ENCODE assay signal across 8 cellular contexts in genomic region chr2:37231251-37232130, GRCh38. TPM values are rescaled to one million over a fixed set of nuclear protein-coding genes. Genes with fewer than 3 reads are reported as not detected.
DNase-seq lines count a peak whose midpoint lies in the region; ATAC-seq and TF ChIP-seq lines count a peak whose summit lies in the region.

A gene with protein sequence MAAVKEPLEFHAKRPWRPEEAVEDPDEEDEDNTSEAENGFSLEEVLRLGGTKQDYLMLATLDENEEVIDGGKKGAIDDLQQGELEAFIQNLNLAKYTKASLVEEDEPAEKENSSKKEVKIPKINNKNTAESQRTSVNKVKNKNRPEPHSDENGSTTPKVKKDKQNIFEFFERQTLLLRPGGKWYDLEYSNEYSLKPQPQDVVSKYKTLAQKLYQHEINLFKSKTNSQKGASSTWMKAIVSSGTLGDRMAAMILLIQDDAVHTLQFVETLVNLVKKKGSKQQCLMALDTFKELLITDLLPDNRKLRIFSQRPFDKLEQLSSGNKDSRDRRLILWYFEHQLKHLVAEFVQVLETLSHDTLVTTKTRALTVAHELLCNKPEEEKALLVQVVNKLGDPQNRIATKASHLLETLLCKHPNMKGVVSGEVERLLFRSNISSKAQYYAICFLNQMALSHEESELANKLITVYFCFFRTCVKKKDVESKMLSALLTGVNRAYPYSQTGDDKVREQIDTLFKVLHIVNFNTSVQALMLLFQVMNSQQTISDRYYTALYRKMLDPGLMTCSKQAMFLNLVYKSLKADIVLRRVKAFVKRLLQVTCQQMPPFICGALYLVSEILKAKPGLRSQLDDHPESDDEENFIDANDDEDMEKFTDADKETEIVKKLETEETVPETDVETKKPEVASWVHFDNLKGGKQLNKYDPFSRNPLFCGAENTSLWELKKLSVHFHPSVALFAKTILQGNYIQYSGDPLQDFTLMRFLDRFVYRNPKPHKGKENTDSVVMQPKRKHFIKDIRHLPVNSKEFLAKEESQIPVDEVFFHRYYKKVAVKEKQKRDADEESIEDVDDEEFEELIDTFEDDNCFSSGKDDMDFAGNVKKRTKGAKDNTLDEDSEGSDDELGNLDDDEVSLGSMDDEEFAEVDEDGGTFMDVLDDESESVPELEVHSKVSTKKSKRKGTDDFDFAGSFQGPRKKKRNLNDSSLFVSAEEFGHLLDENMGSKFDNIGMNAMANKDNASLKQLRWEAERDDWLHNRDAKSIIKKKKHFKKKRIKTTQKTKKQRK (minus strand): TSS chr2:37231596. CDS start chr2:37231567, 29 bp downstream.
A gene with protein sequence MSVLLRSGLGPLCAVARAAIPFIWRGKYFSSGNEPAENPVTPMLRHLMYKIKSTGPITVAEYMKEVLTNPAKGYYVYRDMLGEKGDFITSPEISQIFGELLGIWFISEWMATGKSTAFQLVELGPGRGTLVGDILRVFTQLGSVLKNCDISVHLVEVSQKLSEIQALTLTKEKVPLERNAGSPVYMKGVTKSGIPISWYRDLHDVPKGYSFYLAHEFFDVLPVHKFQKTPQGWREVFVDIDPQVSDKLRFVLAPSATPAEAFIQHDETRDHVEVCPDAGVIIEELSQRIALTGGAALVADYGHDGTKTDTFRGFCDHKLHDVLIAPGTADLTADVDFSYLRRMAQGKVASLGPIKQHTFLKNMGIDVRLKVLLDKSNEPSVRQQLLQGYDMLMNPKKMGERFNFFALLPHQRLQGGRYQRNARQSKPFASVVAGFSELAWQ (plus strand): TSS chr2:37231658. CDS start chr2:37231706, 48 bp downstream.

- H3K27me3 ChIP-seq in esophagus muscularis mucosa (no peaks in the 10 kb centered on the region), muscle layer of colon (ENCODE audit: control insufficient read depth in 1 of 2, insufficient read depth in 2 of 2, low read length in 2 of 2) (no peaks in the 10 kb centered on the region)

- peak within 1 kb of the TSS; percentile 98 for H3K9ac ChIP-seq in muscle layer of colon (ENCODE audit: low read length)

- H3K4me1 ChIP-seq in esophagus muscularis mucosa (peaks cover 24 to 47% (median 39%) of the 10 kb centered on the region in 4 donors), muscle layer of colon (ENCODE audit: insufficient read depth, low read length) (peaks cover 26% of the 10 kb centered on the region)

- no peak for TF ChIP-seq POLR2A in esophagus muscularis mucosa (IDR thresholded peaks at IDR 0.05; ENCODE audit: low read depth)

- intact Hi-C loops in esophagus muscularis mucosa (cut with DNase I): loop anchor here (5.0 kb wide), 3 partner anchors 34 to 91 kb away; partner anchors contain the start of genes CEBPZOS, EIF2AK2 and PRKD3

- no peak for TF ChIP-seq EP300 in esophagus muscularis mucosa (IDR thresholded peaks at IDR 0.05)

- H3K36me3 ChIP-seq in esophagus muscularis mucosa (peaks cover 15 to 26% (median 20%) of the 10 kb centered on the region in 4 donors), muscle layer of colon (ENCODE audit: insufficient read depth, low read length) (peaks cover 18% of the 10 kb centered on the region)

- peak within 1 kb of the TSS; percentile 85 to 96 (median 91) for H3K4me3 ChIP-seq in esophagus muscularis mucosa
- peak within 1 kb of the TSS; percentile 88 to 95 for H3K4me3 ChIP-seq in muscle layer of colon (ENCODE audit: low read depth in 1 of 2, low read length in 2 of 2)

- under 1% methylated on average over 49 of the region's 73 CpGs for WGBS in esophagus muscularis mucosa

- TF ChIP-seq CTCF in esophagus muscularis mucosa (IDR thresholded peaks at IDR 0.05): no peak

- H3K27ac ChIP-seq in esophagus muscularis mucosa (replicated peaks in 1 of 4): peak within 1 kb of the TSS; percentile 89 to 95 (median 94)
- peak within 1 kb of the TSS; percentile 96 for H3K27ac ChIP-seq in muscle layer of colon (ENCODE audit: low read depth, low read length)

- H3K9me3 ChIP-seq in esophagus muscularis mucosa: no peaks in the 10 kb centered on the region
- H3K9me3 ChIP-seq in muscle layer of colon (ENCODE audit: low read length): no peaks in the 10 kb centered on the region

- DNase-seq in DMS114 treated with DMSO at 0.1 percent for 48 hours (lab: John Stamatoyannopoulos, UW; ENCODE audit: unreplicated experiment) (peak; percentile 86), HuH-7.5 (ENCODE audit: low spot score) (peak; percentile 74), OCI-M1 (lab: John Stamatoyannopoulos, UW) (peak; percentile 93), activated T-cell treated with anti-CD3 and anti-CD28 coated beads for 48 hours (ENCODE audit: low read depth) (peak; percentile 86), esophagus muscularis mucosa (ENCODE audit: extremely low spot score) (peak; percentile 98)
- peak; percentile 83 for DNase-seq in stimulated activated CD8-positive, alpha-beta memory T cell treated with anti-CD3 and anti-CD28 coated beads, Interleukin-7, amount 100 ng/mL, for 24 hours (ENCODE audit: low read depth)

- peak; percentile 91 for ATAC-seq in GM21528 (IDR thresholded peaks at IDR 0.05; ENCODE audit: low FRiP score, unreplicated experiment)

RNA-seq across cellular contexts. Expression of the first gene that starts in this region (rescaled TPM):
- total RNA-seq in esophagus muscularis mucosa: 10 to 100 TPM; 22.4 to 34.5 (median 30.0) TPM

RNA-seq across cellular contexts. Expression of the second gene that starts in this region (rescaled TPM):
- total RNA-seq in esophagus muscularis mucosa: 10 to 100 TPM; 12.3 to 16.3 (median 13.4) TPM

Comparison
In these comparisons a context has a peak if more than half of its experiments do, and no peak if none do; other contexts are left out.
1. Peak in every context shown above with its lines: DNase-seq, ATAC-seq, H3K4me3 ChIP-seq and H3K27ac ChIP-seq.